1 cellular context compared by ENCODE assay signal in genomic region chr1:151059342-151060240, GRCh38.
A peak's percentile ranks its signal among the peaks of the same experiment; 100 is the strongest.
TF ChIP-seq lines count a peak whose summit lies in the region.

TSS of gene CDC42SE1 (minus strand) at chr1:151059622. CDS start at chr1:151055730, 3,892 bp downstream.

TF ChIP-seq in HEK293, 187 proteins besides CTCF, POLR2A, EP300 and RAD21 (continued from another document and continues in another):
- TF ChIP-seq ZBTB10 (tag by site-specific recombination; IDR thresholded peaks at IDR 0.05) (peak; percentile 96), ZNF433 (tag by site-specific recombination; IDR thresholded peaks at IDR 0.05; ENCODE audit: low read depth) (no peak; the same call in 1 of the 2 replicates), ZNF48 (tag by site-specific recombination; IDR thresholded peaks at IDR 0.05) (no peak), ZNF830 (tag by site-specific recombination; IDR thresholded peaks at IDR 0.05; ENCODE audit: low read depth) (no peak), ZSCAN30 (tag by site-specific recombination; IDR thresholded peaks at IDR 0.05) (peak; percentile 62; the same call in 1 of the 2 replicates), BCL11A (tag by site-specific recombination; IDR thresholded peaks at IDR 0.05; ENCODE audit: low read depth) (0 out of 2 replicates have a peak, but pooled peaks have one; percentile 40), KLF8 (tag by site-specific recombination; IDR thresholded peaks at IDR 0.05) (peak; percentile 76; the same call in 1 of the 2 replicates), PRDM4 (tag by site-specific recombination; IDR thresholded peaks at IDR 0.05) (no peak), ZFP3 (tag by site-specific recombination; IDR thresholded peaks at IDR 0.05; ENCODE audit: low read depth) (no peak), ZSCAN4 (tag by site-specific recombination; IDR thresholded peaks at IDR 0.05) (no peak), ZNF335 (tag by site-specific recombination; conservative IDR thresholded peaks at IDR 0.05) (peak; percentile 88), ZNF544 (tag by site-specific recombination; IDR thresholded peaks at IDR 0.05) (no peak), KLF16 (tag by site-specific recombination; IDR thresholded peaks at IDR 0.05) (no peak; the same call in none of the 2 replicates), REST (tag by site-specific recombination; IDR thresholded peaks at IDR 0.05) (no peak; the same call in 1 of the 2 replicates), ZNF239 (tag by site-specific recombination; IDR thresholded peaks at IDR 0.05) (no peak), ZNF221 (tag by site-specific recombination; IDR thresholded peaks at IDR 0.05; ENCODE audit: borderline replicate concordance) (no peak), MZF1 (tag by site-specific recombination; IDR thresholded peaks at IDR 0.05; ENCODE audit: borderline replicate concordance) (no peak), ZNF223 (tag by site-specific recombination; IDR thresholded peaks at IDR 0.05) (peak; percentile 78; the same call in 1 of the 2 replicates), ZNF843 (tag by site-specific recombination; IDR thresholded peaks at IDR 0.05) (no peak), ZNF501 (tag by site-specific recombination; IDR thresholded peaks at IDR 0.05) (peak; percentile 84; the same call in 1 of the 2 replicates), BCL11B (tag by site-specific recombination; IDR thresholded peaks at IDR 0.05; ENCODE audit: low read depth) (0 out of 2 replicates have a peak, but pooled peaks have one; percentile 47), ZNF473 (tag by site-specific recombination; IDR thresholded peaks at IDR 0.05) (no peak), ZNF169 (tag by site-specific recombination; IDR thresholded peaks at IDR 0.05) (no peak), ZNF449 (tag by site-specific recombination; IDR thresholded peaks at IDR 0.05) (0 out of 2 replicates have a peak, but pooled peaks have one; percentile 41), ZNF658 (tag by site-specific recombination; IDR thresholded peaks at IDR 0.05) (no peak), ZNF311 (tag by site-specific recombination; IDR thresholded peaks at IDR 0.05; ENCODE audit: borderline replicate concordance) (no peak), ZNF324 (tag by site-specific recombination; IDR thresholded peaks at IDR 0.05) (no peak; the same call in 1 of the 2 replicates), ZNF214 (tag by site-specific recombination; IDR thresholded peaks at IDR 0.05; ENCODE audit: borderline replicate concordance) (no peak), BCL6B (tag by site-specific recombination; IDR thresholded peaks at IDR 0.05) (no peak), TCF7L2 (IDR thresholded peaks at IDR 0.05; ENCODE audit: borderline replicate concordance, low read depth, low read length) (no peak), ZNF600 (tag by site-specific recombination; IDR thresholded peaks at IDR 0.05) (peak; percentile 79), ZNF692 (tag by site-specific recombination; IDR thresholded peaks at IDR 0.05) (peak; percentile 98), ZNF654 (tag by site-specific recombination; IDR thresholded peaks at IDR 0.05; ENCODE audit: low read depth) (no peak), ZFP37 (tag by site-specific recombination; IDR thresholded peaks at IDR 0.05) (peak; percentile 84), REPIN1 (tag by site-specific recombination; IDR thresholded peaks at IDR 0.05; ENCODE audit: low read depth) (0 out of 2 replicates have a peak, but pooled peaks have one; percentile 58), MEIS1 (CRISPR knock-in tag; IDR thresholded peaks at IDR 0.05; ENCODE audit: borderline replicate concordance) (no peak), ZNF26 (tag by site-specific recombination; IDR thresholded peaks at IDR 0.05) (no peak), ZNF785 (tag by site-specific recombination; IDR thresholded peaks at IDR 0.05) (no peak), TSHZ1 (tag by site-specific recombination; IDR thresholded peaks at IDR 0.05; ENCODE audit: borderline replicate concordance) (no peak), ZBTB8A (tag by site-specific recombination; IDR thresholded peaks at IDR 0.05) (peak; percentile 61), ZFHX2 (tag by site-specific recombination; conservative IDR thresholded peaks at IDR 0.05) (peak; percentile 93), ZNF37A (tag by site-specific recombination; IDR thresholded peaks at IDR 0.05) (no peak)
